18 cellular contexts compared by ENCODE assay signal in the genomic region with DNA sequence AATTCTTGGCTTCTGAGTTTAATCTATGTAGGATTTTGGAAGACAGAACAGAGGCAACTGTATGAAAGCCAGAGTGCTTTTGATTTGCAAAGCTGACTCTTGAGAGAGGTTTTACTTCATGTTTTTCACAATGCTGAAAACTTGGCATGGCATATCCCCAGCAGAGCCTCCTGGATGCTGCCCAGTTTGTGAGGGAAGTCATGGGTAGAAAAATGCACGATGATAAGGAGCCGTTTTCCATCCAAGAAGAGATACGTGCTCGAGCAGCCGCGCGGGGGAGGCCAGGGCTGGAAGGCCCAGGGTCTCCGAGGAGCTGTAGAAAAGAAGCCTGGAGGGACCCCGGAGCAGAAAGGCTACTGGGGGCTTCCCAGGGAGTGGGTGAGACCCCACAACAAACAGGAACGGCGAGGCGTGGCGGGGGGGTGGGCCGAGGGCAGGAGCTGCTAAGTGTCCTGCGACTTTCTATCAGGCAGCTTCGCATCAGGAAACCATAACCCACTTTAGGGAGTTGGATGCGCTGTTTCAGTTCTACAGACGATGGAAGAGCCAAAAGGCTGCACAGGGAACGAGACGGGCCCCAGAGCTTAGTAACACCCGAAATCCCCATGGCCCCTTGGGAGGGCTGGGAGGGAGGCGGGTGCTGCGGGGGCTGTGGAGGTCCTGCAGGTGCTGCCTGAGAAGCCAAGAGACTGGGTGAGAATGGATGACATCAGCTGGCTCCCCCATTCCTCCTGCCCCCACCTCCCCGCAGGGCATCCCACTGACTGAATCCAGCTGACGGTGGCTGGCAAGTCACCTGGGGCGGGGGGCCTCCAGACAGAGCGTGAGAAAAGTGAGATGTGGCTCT. TPM values are rescaled to one million over a fixed set of nuclear protein-coding genes. Genes with fewer than 3 reads are reported as not detected.
DNase-seq lines count a peak whose midpoint lies in the region; ATAC-seq and TF ChIP-seq lines count a peak whose summit lies in the region.
"Had no signal": no experiment of that assay in that cellular context is flagged by ENCODE, and none has a peak within 500 bp of the region (broad histone marks: within the 10 kb centered on the region; RNA-seq: fewer than 3 reads in every experiment).

No MANE protein-coding gene starts in this region.

- peak overlapping the region; percentile 60 to 68 for H3K27ac ChIP-seq in testis

- intact Hi-C loops in testis (cut with DNase I; ENCODE audit: low total_unique reads) = no loop called here

- H3K4me3 ChIP-seq in fibroblast of the aortic adventitia (ENCODE audit: low read depth, low read length) (peak overlapping the region; percentile 10), testis (peak overlapping the region in 1 of 2 donors; percentile 35), BE2C (ENCODE audit: low read depth, low read length) (no peak overlapping the region)

- H3K4me1 ChIP-seq in testis (peaks cover 25% of the 10 kb centered on the region), BE2C (no peaks in the 10 kb centered on the region)

- no peak for ATAC-seq in HG02642 (IDR thresholded peaks at IDR 0.05; ENCODE audit: poor library complexity, unreplicated experiment)
- ATAC-seq: activated CD8-positive, alpha-beta memory T cell treated with anti-CD3 and anti-CD28 coated beads, Interleukin-2, amount 10 ng/mL, durations not matched to agents 7 days and 5 days had no signal

- no peaks in the 10 kb centered on the region for H3K36me3 ChIP-seq in testis (ENCODE audit: low read depth, missing control alignments)
- no peaks in the 10 kb centered on the region for H3K36me3 ChIP-seq in BE2C

- TF ChIP-seq POLR2A in testis (IDR thresholded peaks at IDR 0.05) (no peak), erythroblast (IDR thresholded peaks at IDR 0.05; ENCODE audit: low read length) (no peak)

- WGBS in testis, 2 donors = 34 to 36% methylated on average over 23 to 27 of the region's 27 CpGs

- no peaks in the 10 kb centered on the region for H3K27me3 ChIP-seq in testis
- peaks cover 3% of the 10 kb centered on the region; the same call in 1 of the 2 replicates for H3K27me3 ChIP-seq in BE2C

- H3K9me3 ChIP-seq in testis (no peaks in the 10 kb centered on the region), BE2C (no peaks in the 10 kb centered on the region)

- no peak for TF ChIP-seq CTCF in fibroblast of the aortic adventitia (IDR thresholded peaks at IDR 0.05; ENCODE audit: insufficient read depth, low read length)
- TF ChIP-seq CTCF in testis (IDR thresholded peaks at IDR 0.05) = no peak
- TF ChIP-seq CTCF in BE2C (IDR thresholded peaks at IDR 0.05; ENCODE audit: low read depth, low read length) = no peak

- peak; percentile 49 for DNase-seq in amniotic epithelial cell (ENCODE audit: low read depth)
- DNase-seq in fibroblast of the aortic adventitia (ENCODE audit: low read depth) = peak; percentile 98
- DNase-seq in mesenteric fat pad (ENCODE audit: low spot score) = peak; percentile 88
- DNase-seq in testis = peak; percentile 83
- no peak for DNase-seq in erythroblast (lab: John Stamatoyannopoulos, UW)
- no peak for DNase-seq in NCI-H1436 treated with DMSO at 0.1 percent for 48 hours (lab: John Stamatoyannopoulos, UW)
- DNase-seq in BE2C = no peak
- DNase-seq: activated CD8-positive, alpha-beta memory T cell treated with anti-CD3 and anti-CD28 coated beads, Interleukin-2, amount 10 ng/mL, durations not matched to agents 7 days and 5 days; activated effector memory CD4-positive, alpha-beta T cell treated with Interleukin-2 at 50 U/mL for 16 hours; HCEC 1CT; NCI-H187 treated with DMSO at 0.1 percent for 48 hours; NCI-H524 treated with DMSO at 0.1 percent for 48 hours; SIG-M5; stimulated activated CD4-positive, alpha-beta T cell treated with anti-CD3 and anti-CD28 coated beads, Interleukin-1b, Interleukin-23, amount 100 ng/mL, for 48 hours; substantia nigra had no signal

RNA-seq across cellular contexts. Expression of a gene that starts 36.4 kb away (rescaled TPM):
- total RNA-seq in fibroblast of the aortic adventitia (ENCODE audit: low replicate concordance) (not detected in 2 replicates), mesenteric fat pad (not detected), testis (10 to 100 TPM; 11.4 to 19.9 TPM)
- 31.6 TPM for polyA plus RNA-seq in testis (ENCODE audit: insufficient read depth, low read depth, low replicate concordance)
- 0.40 TPM for polyA plus RNA-seq in BE2C (2012; ENCODE audit: insufficient read depth, insufficient read length, low read depth)
- total RNA-seq: epithelial cell of proximal tubule had no signal

RNA-seq across cellular contexts. Expression of a gene that starts 46.2 kb away (rescaled TPM):
- total RNA-seq in fibroblast of the aortic adventitia (ENCODE audit: low replicate concordance) (70.6 and 103 TPM in 2 replicates), mesenteric fat pad (59.3 TPM), testis (10 to 100 TPM; 60.3 to 71.3 TPM)
- polyA plus RNA-seq in testis (ENCODE audit: insufficient read depth, low read depth, low replicate concordance) = 73.9 TPM
- polyA plus RNA-seq in BE2C (2012; ENCODE audit: insufficient read depth, insufficient read length, low read depth) = 128 TPM

RNA-seq across cellular contexts. Expression of a gene that starts 47.1 kb away (rescaled TPM):
- total RNA-seq in fibroblast of the aortic adventitia (ENCODE audit: low replicate concordance) = 203 and 249 TPM in 2 replicates
- total RNA-seq in mesenteric fat pad = 170 TPM
- 100 to 1,000 TPM; 166 to 200 TPM for total RNA-seq in testis
- 277 TPM for polyA plus RNA-seq in testis (ENCODE audit: insufficient read depth, low read depth, low replicate concordance)
- 463 TPM for polyA plus RNA-seq in BE2C (2012; ENCODE audit: insufficient read depth, insufficient read length, low read depth)

RNA-seq across cellular contexts. Expression of a gene that starts 54.3 kb away (rescaled TPM):
- total RNA-seq in fibroblast of the aortic adventitia (ENCODE audit: low replicate concordance) = under 0.01 and 0.08 TPM in 2 replicates
- not detected for total RNA-seq in mesenteric fat pad
- total RNA-seq in testis = under 1 TPM; 0.19 to 0.39 TPM
- 0.16 TPM for polyA plus RNA-seq in testis (ENCODE audit: insufficient read depth, low read depth, low replicate concordance)
- polyA plus RNA-seq in BE2C (2012; ENCODE audit: insufficient read depth, insufficient read length, low read depth) = not detected
- total RNA-seq: activated CD8-positive, alpha-beta memory T cell treated with anti-CD3 and anti-CD28 coated beads, Interleukin-2, amount 10 ng/mL, durations not matched to agents 7 days and 5 days; epithelial cell of proximal tubule; T-helper 2 cell treated with Interferon-gamma antibody and Interleukin-4, amounts not matched to agents 100 ng/mL and 5 ng/mL, for 36 hours had no signal

Comparison
In these comparisons a context has a peak if more than half of its experiments do, and no peak if none do; other contexts are left out.
1. DNase-seq: peak in amniotic epithelial cell (single experiment), fibroblast of the aortic adventitia (single experiment), mesenteric fat pad (single experiment) and testis (single experiment); none in erythroblast (0 of 2), NCI-H1436 treated with DMSO at 0.1 percent for 48 hours (single experiment) and BE2C (single experiment).
2. RNA of a gene that starts 36.4 kb away (total RNA-seq): 11.4 to 19.9 TPM in testis; not detected in fibroblast of the aortic adventitia and not detected in mesenteric fat pad (single experiment); every median in the first group is over 10 times any median in the second.